ENCODE assay signal across 1 cellular context in the genomic region with DNA sequence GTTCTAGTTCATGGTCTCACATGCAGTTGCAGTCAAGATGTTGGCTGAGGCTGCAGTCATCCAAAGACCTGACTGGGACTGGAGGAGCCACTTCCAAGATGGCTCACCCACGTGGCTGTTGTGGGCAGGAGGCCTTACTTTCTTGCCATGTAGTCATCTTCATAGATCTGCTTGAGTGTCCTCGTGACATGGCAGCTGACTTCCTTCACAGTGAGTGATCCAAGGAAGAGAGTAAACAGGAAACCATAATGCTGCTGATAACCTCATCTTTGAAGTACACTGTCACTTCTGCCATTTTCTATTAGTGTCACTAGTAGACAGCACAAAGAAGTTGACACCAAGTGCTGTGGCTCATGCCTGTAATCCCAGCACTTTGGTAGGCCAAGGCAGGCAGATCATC.
TF ChIP-seq lines count a peak whose summit lies in the region.

No MANE protein-coding gene starts in this region.

TF ChIP-seq in K562, 482 proteins besides CTCF, POLR2A, EP300 and RAD21 (continued from another document and continues in another):
- TF ChIP-seq, protein P1, sequence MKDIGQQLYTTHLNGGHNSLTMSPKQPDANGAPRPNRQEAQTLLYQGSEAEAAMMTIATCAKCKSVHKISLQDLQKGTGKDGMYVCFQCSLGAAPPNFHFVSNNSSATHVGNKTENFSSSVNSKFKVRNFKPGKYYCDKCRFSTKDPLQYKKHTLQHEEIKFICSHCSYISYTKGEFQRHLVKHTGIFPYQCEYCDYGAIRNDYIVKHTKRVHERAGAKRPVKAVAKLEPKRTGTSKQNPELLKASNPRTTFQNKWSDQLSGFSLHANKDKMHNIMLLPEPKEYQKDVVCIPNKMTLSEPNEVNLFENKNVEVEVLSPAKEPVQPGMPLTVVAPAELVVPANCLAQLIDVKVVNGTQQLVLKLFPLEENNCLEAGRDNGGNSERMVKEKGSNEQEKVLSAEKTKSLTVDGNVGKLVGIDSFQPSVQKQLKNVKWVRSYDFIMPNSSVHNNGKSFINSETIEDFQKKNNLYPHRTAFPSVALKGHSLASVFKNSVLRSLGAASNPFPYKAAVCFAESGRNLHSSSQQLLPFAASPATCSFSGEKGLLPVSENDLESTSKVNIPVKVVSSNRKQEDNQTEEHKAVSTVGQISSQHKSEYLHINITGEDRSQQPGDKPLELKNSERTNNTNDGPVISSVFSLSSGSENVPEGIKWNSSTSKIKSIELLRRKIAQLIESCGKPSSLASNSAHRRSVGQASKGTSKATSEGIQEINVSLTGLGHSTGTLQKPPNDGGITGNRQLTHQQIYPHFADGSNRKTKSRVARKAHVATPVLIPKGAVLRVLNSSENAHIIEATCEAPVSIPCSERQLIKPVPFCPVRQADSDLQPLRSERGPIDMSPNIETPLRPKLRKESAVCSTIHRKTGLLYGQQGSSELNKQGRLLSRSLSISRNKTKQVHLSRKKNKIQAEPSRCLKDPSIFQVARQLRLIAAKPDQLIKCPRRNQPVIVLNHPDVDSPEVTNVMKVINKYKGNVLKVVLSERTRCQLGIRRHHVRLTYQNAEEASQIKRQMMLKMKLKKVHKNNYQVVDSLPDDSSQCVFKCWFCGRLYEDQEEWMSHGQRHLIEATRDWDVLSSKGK (CRISPR knock-in tag; IDR thresholded peaks at IDR 0.05): no peak
- TF ChIP-seq EHMT2 (IDR thresholded peaks at IDR 0.05): peak; percentile 84
- TF ChIP-seq TBL1XR1 (IDR thresholded peaks at IDR 0.05; ENCODE audit: low read length in 2 of 2): no peak
- TF ChIP-seq STAT6 (CRISPR knock-in tag; IDR thresholded peaks at IDR 0.05): no peak
- TF ChIP-seq MXI1 (IDR thresholded peaks at IDR 0.05; ENCODE audit: low read depth, low read length): no peak
- TF ChIP-seq NR3C1 (CRISPR knock-in tag; IDR thresholded peaks at IDR 0.05): no peak
- peak; percentile 78; the same call in 1 of the 2 replicates for TF ChIP-seq ZNF311 (CRISPR knock-in tag; IDR thresholded peaks at IDR 0.05)
- TF ChIP-seq SMAD2 (IDR thresholded peaks at IDR 0.05; ENCODE audit: low read depth, low read length): no peak
- no peak for TF ChIP-seq PURB (CRISPR knock-in tag; IDR thresholded peaks at IDR 0.05; ENCODE audit: low read depth)
- no peak for TF ChIP-seq ZNF146 (CRISPR knock-in tag; IDR thresholded peaks at IDR 0.05; ENCODE audit: unreplicated experiment)
- no peak for TF ChIP-seq RREB1 (CRISPR knock-in tag; IDR thresholded peaks at IDR 0.05)
- peak; percentile 25; the same call in 1 of the 2 replicates for TF ChIP-seq PKNOX1 (IDR thresholded peaks at IDR 0.05)
- TF ChIP-seq FOXJ3 (CRISPR knock-in tag; IDR thresholded peaks at IDR 0.05): no peak
- TF ChIP-seq ZKSCAN3 (CRISPR knock-in tag; IDR thresholded peaks at IDR 0.05): no peak
- no peak for TF ChIP-seq CHD2 (IDR thresholded peaks at IDR 0.05; ENCODE audit: low read depth, low read length)
- no peak for TF ChIP-seq BRD9 (IDR thresholded peaks at IDR 0.05; ENCODE audit: low read depth, partially characterized antibody)
- no peak for TF ChIP-seq CC2D1A (IDR thresholded peaks at IDR 0.05)
- TF ChIP-seq CBX1 (IDR thresholded peaks at IDR 0.05; ENCODE audit: low read depth): 0 out of 2 replicates have a peak, but pooled peaks have one; percentile 30
- no peak for TF ChIP-seq SIX5 (IDR thresholded peaks at IDR 0.05; ENCODE audit: borderline replicate concordance in 1 of 2, insufficient read depth in 1 of 2, low read depth in 1 of 2, low read length in 2 of 2)
- TF ChIP-seq SMARCE1 (IDR thresholded peaks at IDR 0.05): no peak
- no peak for TF ChIP-seq HEY1 (CRISPR knock-in tag; IDR thresholded peaks at IDR 0.05; ENCODE audit: borderline replicate concordance)
- TF ChIP-seq NCOA4 (IDR thresholded peaks at IDR 0.05; ENCODE audit: partially characterized antibody): no peak
- TF ChIP-seq ZNF778 (CRISPR knock-in tag; IDR thresholded peaks at IDR 0.05): no peak
- TF ChIP-seq CBFA2T2 (conservative IDR thresholded peaks at IDR 0.05): peak; percentile 31
- no peak for TF ChIP-seq ZNF551 (CRISPR knock-in tag; IDR thresholded peaks at IDR 0.05)
- TF ChIP-seq EZH2 (IDR thresholded peaks at IDR 0.05; ENCODE audit: borderline replicate concordance, low read depth, low read length): no peak
- TF ChIP-seq, protein P2, sequence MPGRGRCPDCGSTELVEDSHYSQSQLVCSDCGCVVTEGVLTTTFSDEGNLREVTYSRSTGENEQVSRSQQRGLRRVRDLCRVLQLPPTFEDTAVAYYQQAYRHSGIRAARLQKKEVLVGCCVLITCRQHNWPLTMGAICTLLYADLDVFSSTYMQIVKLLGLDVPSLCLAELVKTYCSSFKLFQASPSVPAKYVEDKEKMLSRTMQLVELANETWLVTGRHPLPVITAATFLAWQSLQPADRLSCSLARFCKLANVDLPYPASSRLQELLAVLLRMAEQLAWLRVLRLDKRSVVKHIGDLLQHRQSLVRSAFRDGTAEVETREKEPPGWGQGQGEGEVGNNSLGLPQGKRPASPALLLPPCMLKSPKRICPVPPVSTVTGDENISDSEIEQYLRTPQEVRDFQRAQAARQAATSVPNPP (IDR thresholded peaks at IDR 0.05; ENCODE audit: borderline replicate concordance, insufficient read depth, insufficient read length): no peak
- no peak for TF ChIP-seq MTA2 (IDR thresholded peaks at IDR 0.05; ENCODE audit: low read depth)
- no peak for TF ChIP-seq U2AF1 (optimal IDR thresholded peaks at IDR 0.05; ENCODE audit: low read depth, low read length)
- no peak for TF ChIP-seq ZNF785 (CRISPR knock-in tag; IDR thresholded peaks at IDR 0.05)
- no peak for TF ChIP-seq NCOA2 (IDR thresholded peaks at IDR 0.05; ENCODE audit: partially characterized antibody in 2 of 2)
- TF ChIP-seq, protein P3, sequence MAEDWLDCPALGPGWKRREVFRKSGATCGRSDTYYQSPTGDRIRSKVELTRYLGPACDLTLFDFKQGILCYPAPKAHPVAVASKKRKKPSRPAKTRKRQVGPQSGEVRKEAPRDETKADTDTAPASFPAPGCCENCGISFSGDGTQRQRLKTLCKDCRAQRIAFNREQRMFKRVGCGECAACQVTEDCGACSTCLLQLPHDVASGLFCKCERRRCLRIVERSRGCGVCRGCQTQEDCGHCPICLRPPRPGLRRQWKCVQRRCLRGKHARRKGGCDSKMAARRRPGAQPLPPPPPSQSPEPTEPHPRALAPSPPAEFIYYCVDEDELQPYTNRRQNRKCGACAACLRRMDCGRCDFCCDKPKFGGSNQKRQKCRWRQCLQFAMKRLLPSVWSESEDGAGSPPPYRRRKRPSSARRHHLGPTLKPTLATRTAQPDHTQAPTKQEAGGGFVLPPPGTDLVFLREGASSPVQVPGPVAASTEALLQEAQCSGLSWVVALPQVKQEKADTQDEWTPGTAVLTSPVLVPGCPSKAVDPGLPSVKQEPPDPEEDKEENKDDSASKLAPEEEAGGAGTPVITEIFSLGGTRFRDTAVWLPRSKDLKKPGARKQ (CRISPR knock-in tag; IDR thresholded peaks at IDR 0.05): no peak
- no peak for TF ChIP-seq ZZZ3 (IDR thresholded peaks at IDR 0.05)
- no peak for TF ChIP-seq ZNF121 (CRISPR knock-in tag; conservative IDR thresholded peaks at IDR 0.05)
- TF ChIP-seq HNRNPUL1 (IDR thresholded peaks at IDR 0.05; ENCODE audit: low read length): no peak
- TF ChIP-seq ZFP30 (CRISPR knock-in tag; IDR thresholded peaks at IDR 0.05; ENCODE audit: borderline replicate concordance): no peak
- peak; percentile 55; the same call in 1 of the 2 replicates for TF ChIP-seq PYGO2 (tag; IDR thresholded peaks at IDR 0.05)
- TF ChIP-seq, protein P4, sequence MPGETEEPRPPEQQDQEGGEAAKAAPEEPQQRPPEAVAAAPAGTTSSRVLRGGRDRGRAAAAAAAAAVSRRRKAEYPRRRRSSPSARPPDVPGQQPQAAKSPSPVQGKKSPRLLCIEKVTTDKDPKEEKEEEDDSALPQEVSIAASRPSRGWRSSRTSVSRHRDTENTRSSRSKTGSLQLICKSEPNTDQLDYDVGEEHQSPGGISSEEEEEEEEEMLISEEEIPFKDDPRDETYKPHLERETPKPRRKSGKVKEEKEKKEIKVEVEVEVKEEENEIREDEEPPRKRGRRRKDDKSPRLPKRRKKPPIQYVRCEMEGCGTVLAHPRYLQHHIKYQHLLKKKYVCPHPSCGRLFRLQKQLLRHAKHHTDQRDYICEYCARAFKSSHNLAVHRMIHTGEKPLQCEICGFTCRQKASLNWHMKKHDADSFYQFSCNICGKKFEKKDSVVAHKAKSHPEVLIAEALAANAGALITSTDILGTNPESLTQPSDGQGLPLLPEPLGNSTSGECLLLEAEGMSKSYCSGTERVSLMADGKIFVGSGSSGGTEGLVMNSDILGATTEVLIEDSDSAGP (CRISPR knock-in tag; IDR thresholded peaks at IDR 0.05): no peak
- no peak for TF ChIP-seq NFE2L1 (tag; IDR thresholded peaks at IDR 0.05; ENCODE audit: borderline replicate concordance, low read depth)
- no peak for TF ChIP-seq MTA3 (IDR thresholded peaks at IDR 0.05; ENCODE audit: borderline replicate concordance)
- no peak for TF ChIP-seq BCL6 (CRISPR knock-in tag; IDR thresholded peaks at IDR 0.05)
- TF ChIP-seq, protein P5, sequence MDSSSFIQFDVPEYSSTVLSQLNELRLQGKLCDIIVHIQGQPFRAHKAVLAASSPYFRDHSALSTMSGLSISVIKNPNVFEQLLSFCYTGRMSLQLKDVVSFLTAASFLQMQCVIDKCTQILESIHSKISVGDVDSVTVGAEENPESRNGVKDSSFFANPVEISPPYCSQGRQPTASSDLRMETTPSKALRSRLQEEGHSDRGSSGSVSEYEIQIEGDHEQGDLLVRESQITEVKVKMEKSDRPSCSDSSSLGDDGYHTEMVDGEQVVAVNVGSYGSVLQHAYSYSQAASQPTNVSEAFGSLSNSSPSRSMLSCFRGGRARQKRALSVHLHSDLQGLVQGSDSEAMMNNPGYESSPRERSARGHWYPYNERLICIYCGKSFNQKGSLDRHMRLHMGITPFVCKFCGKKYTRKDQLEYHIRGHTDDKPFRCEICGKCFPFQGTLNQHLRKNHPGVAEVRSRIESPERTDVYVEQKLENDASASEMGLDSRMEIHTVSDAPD (CRISPR knock-in tag; IDR thresholded peaks at IDR 0.05): 0 out of 2 replicates have a peak, but pooled peaks have one; percentile 31
- no peak for TF ChIP-seq TAF15 (IDR thresholded peaks at IDR 0.05; ENCODE audit: low read depth, low read length)
